Comparison of ENCODE assay signal across 20 cellular contexts in genomic region chr14:31196839-31197477, GRCh38. TPM values are rescaled to one million over a fixed set of nuclear protein-coding genes. Genes with fewer than 3 reads are reported as not detected.
DNase-seq lines count a peak whose midpoint lies in the region; ATAC-seq lines count a peak whose summit lies in the region.
"Had no signal": no experiment of that assay in that cellular context is flagged by ENCODE, and none has a peak within 500 bp of the region (broad histone marks: within the 10 kb centered on the region; RNA-seq: fewer than 3 reads in every experiment).

No MANE protein-coding gene starts in this region.

- no peak overlapping the region for H3K4me3 Mint-ChIP-seq in effector memory CD8-positive, alpha-beta T cell
- H3K4me3 Mint-ChIP-seq in stimulated activated memory B cell treated with anti-CD40 and anti-IgM and Interleukin-4, amounts not matched to agents 10 μg/mL and 1 μg/mL and 100 μg/mL, for 72 hours: no peak overlapping the region
- no peak overlapping the region for H3K4me3 Mint-ChIP-seq in T-helper 2 cell treated with Interferon-gamma antibody and Interleukin-4, amounts not matched to agents 5 μg/mL and 100 μg/mL, for 36 hours
- H3K4me3 Mint-ChIP-seq: activated T-cell treated with anti-CD3 and anti-CD28 coated beads, Interleukin-2, amount 50 U/mL, for 72 hours had no signal

- ATAC-seq in left ventricle myocardium superior: peak; percentile 21
- no peak for ATAC-seq in left cardiac atrium
- no peak for ATAC-seq in effector memory CD8-positive, alpha-beta T cell (replicated peaks)
- ATAC-seq in stimulated activated memory B cell treated with anti-CD40 and anti-IgM and Interleukin-4, amounts not matched to agents 10 μg/mL and 1 μg/mL and 100 μg/mL, for 72 hours: no peak
- no peak for ATAC-seq in HG03378 (IDR thresholded peaks at IDR 0.05; ENCODE audit: unreplicated experiment)
- ATAC-seq: activated T-cell treated with anti-CD3 and anti-CD28 coated beads, Interleukin-2, amount 50 U/mL, for 72 hours had no signal

- no peaks in the 10 kb centered on the region for H3K27me3 Mint-ChIP-seq in effector memory CD8-positive, alpha-beta T cell
- H3K27me3 Mint-ChIP-seq in stimulated activated memory B cell treated with anti-CD40 and anti-IgM and Interleukin-4, amounts not matched to agents 10 μg/mL and 1 μg/mL and 100 μg/mL, for 72 hours: no peaks in the 10 kb centered on the region
- no peaks in the 10 kb centered on the region for H3K27me3 Mint-ChIP-seq in T-helper 2 cell treated with Interferon-gamma antibody and Interleukin-4, amounts not matched to agents 5 μg/mL and 100 μg/mL, for 36 hours (ENCODE audit: low read depth)
- H3K27me3 Mint-ChIP-seq: CD4-positive, CD25-positive, alpha-beta regulatory T cell had no signal

- H3K4me1 Mint-ChIP-seq in effector memory CD8-positive, alpha-beta T cell (ENCODE audit: low read depth in 2 of 2): peaks cover 15 to 35% of the 10 kb centered on the region in 2 donors
- peaks cover 40% of the 10 kb centered on the region for H3K4me1 Mint-ChIP-seq in stimulated activated memory B cell treated with anti-CD40 and anti-IgM and Interleukin-4, amounts not matched to agents 10 μg/mL and 1 μg/mL and 100 μg/mL, for 72 hours
- H3K4me1 Mint-ChIP-seq in T-helper 2 cell treated with Interferon-gamma antibody and Interleukin-4, amounts not matched to agents 5 μg/mL and 100 μg/mL, for 36 hours (ENCODE audit: low read depth): peaks cover 38% of the 10 kb centered on the region

- in situ Hi-C loops in SK-MEL-5 (cut with HindIII; ENCODE audit: low pct_unique_long_range_greater_than_20kb, low sequenced_read_pairs): no loop called here

- intact Hi-C loops in left ventricle myocardium superior (cut with micrococcal nuclease) (no loop called here), left cardiac atrium (cut with DNase I) (no loop called here)

- DNase-seq in left ventricle myocardium superior (no peak), left cardiac atrium (no peak), SK-MEL-5 (ENCODE audit: low read depth, low spot score) (peak; percentile 3), NCI-H524 (lab: John Stamatoyannopoulos, UW) (no peak)
- DNase-seq in effector memory CD8-positive, alpha-beta T cell: no peak
- DNase-seq in T-helper 2 cell treated with Interferon-gamma antibody and Interleukin-4, amounts not matched to agents 5 μg/mL and 100 μg/mL, for 36 hours (ENCODE audit: low spot score): no peak
- DNase-seq: activated T-cell treated with anti-CD3 and anti-CD28 coated beads, Interleukin-2, amount 50 U/mL, for 72 hours; brain microvascular endothelial cell; CD4-positive, CD25-positive, alpha-beta regulatory T cell; DMS153; GF-D8; IMR-90; kidney glomerular epithelial cell; MM.1S; NCI-H1930; SIG-M5; stimulated activated CD8-positive, alpha-beta memory T cell treated with anti-CD3 and anti-CD28 coated beads, Interleukin-4, amount 100 ng/mL, for 48 hours; T-helper 2 cell had no signal

- peak overlapping the region; percentile 36 to 59 for H3K27ac Mint-ChIP-seq in effector memory CD8-positive, alpha-beta T cell
- peak overlapping the region; percentile 3 for H3K27ac Mint-ChIP-seq in stimulated activated memory B cell treated with anti-CD40 and anti-IgM and Interleukin-4, amounts not matched to agents 10 μg/mL and 1 μg/mL and 100 μg/mL, for 72 hours
- H3K27ac Mint-ChIP-seq in T-helper 2 cell treated with Interferon-gamma antibody and Interleukin-4, amounts not matched to agents 5 μg/mL and 100 μg/mL, for 36 hours: no peak overlapping the region
- H3K27ac Mint-ChIP-seq: activated T-cell treated with anti-CD3 and anti-CD28 coated beads, Interleukin-2, amount 50 U/mL, for 72 hours had no signal

- H3K36me3 Mint-ChIP-seq in effector memory CD8-positive, alpha-beta T cell (ENCODE audit: insufficient read depth): peaks cover 55% of the 10 kb centered on the region
- peaks cover 28% of the 10 kb centered on the region for H3K36me3 Mint-ChIP-seq in stimulated activated memory B cell treated with anti-CD40 and anti-IgM and Interleukin-4, amounts not matched to agents 10 μg/mL and 1 μg/mL and 100 μg/mL, for 72 hours
- H3K36me3 Mint-ChIP-seq in T-helper 2 cell treated with Interferon-gamma antibody and Interleukin-4, amounts not matched to agents 5 μg/mL and 100 μg/mL, for 36 hours (ENCODE audit: low read depth): peaks cover 39% of the 10 kb centered on the region

- no peaks in the 10 kb centered on the region for H3K9me3 Mint-ChIP-seq in effector memory CD8-positive, alpha-beta T cell
- H3K9me3 Mint-ChIP-seq in stimulated activated memory B cell treated with anti-CD40 and anti-IgM and Interleukin-4, amounts not matched to agents 10 μg/mL and 1 μg/mL and 100 μg/mL, for 72 hours: no peaks in the 10 kb centered on the region
- H3K9me3 Mint-ChIP-seq in T-helper 2 cell treated with Interferon-gamma antibody and Interleukin-4, amounts not matched to agents 5 μg/mL and 100 μg/mL, for 36 hours: no peaks in the 10 kb centered on the region
- H3K9me3 Mint-ChIP-seq: activated T-cell treated with anti-CD3 and anti-CD28 coated beads, Interleukin-2, amount 50 U/mL, for 72 hours had no signal

RNA-seq across cellular contexts. Expression of gene HECTD1, which starts 10.6 kb away (rescaled TPM):
- total RNA-seq in left ventricle myocardium superior (159 TPM), left cardiac atrium (100 to 1,000 TPM; 121 to 178 TPM)
- total RNA-seq in SK-MEL-5 (2014; rRNA removed; shearing (Covaris generic)): 131 and 141 TPM in 2 replicates
- polyA plus RNA-seq in SK-MEL-5 (2015; cell fraction: cytosol; rRNA removed): 58.5 and 64.5 TPM in 2 replicates
- 103 and 104 TPM in 2 replicates for polyA plus RNA-seq in SK-MEL-5 (2015; cell fraction: nucleus; rRNA removed)
